Comparison of ENCODE assay signal across 18 cellular contexts in genomic region chr3:119538772-119539171, GRCh38. TPM values are rescaled to one million over a fixed set of nuclear protein-coding genes. Genes with fewer than 3 reads are reported as not detected.
"Had no signal": no experiment of that assay in that cellular context is flagged by ENCODE, and none has a peak within 500 bp of the region (broad histone marks: within the 10 kb centered on the region; RNA-seq: fewer than 3 reads in every experiment).

No MANE protein-coding gene starts in this region.

- DNase-seq: activated CD4-positive, alpha-beta memory T cell treated with anti-CD3 and anti-CD28 coated beads for 36 hours; activated effector memory CD4-positive, alpha-beta T cell treated with anti-CD3 and anti-CD28 coated beads, Interleukin-2, amount 50 U/mL, for 16 hours; activated T-cell treated with anti-CD3 and anti-CD28 coated beads, Interleukin-2, amount 50 U/mL, for 4 hours; amygdala; brain microvascular endothelial cell; endodermal cell; hippocampal formation; kidney glomerular epithelial cell; naive thymus-derived CD4-positive, alpha-beta T cell; posterior cingulate gyrus; T-helper 9 cell; transverse colon had no signal

- H3K27me3 Mint-ChIP-seq: activated CD4-positive, alpha-beta memory T cell treated with anti-CD3 and anti-CD28 coated beads for 36 hours; activated naive CD8-positive, alpha-beta T cell had no signal

- H3K9me3 Mint-ChIP-seq: activated CD4-positive, alpha-beta memory T cell treated with anti-CD3 and anti-CD28 coated beads for 36 hours; activated T-cell treated with anti-CD3 and anti-CD28 coated beads, Interleukin-2, amount 50 U/mL, for 4 hours; naive thymus-derived CD4-positive, alpha-beta T cell had no signal

- H3K36me3 Mint-ChIP-seq: activated CD4-positive, alpha-beta memory T cell treated with anti-CD3 and anti-CD28 coated beads for 36 hours; activated naive CD8-positive, alpha-beta T cell had no signal

- H3K4me1 ChIP-seq: transverse colon had no signal

- H3K4me3 Mint-ChIP-seq: activated CD4-positive, alpha-beta memory T cell treated with anti-CD3 and anti-CD28 coated beads for 36 hours; activated naive CD8-positive, alpha-beta T cell; activated T-cell treated with anti-CD3 and anti-CD28 coated beads, Interleukin-2, amount 50 U/mL, for 4 hours; endodermal cell; naive thymus-derived CD4-positive, alpha-beta T cell had no signal

- H3K36me3 ChIP-seq: brain microvascular endothelial cell, neutrophil, transverse colon had no signal

- H3K4me1 Mint-ChIP-seq: endodermal cell; naive thymus-derived CD4-positive, alpha-beta T cell had no signal

- ATAC-seq: activated T-cell treated with anti-CD3 and anti-CD28 coated beads, Interleukin-2, amount 50 U/mL, for 4 hours; esophagus mucosa; naive thymus-derived CD4-positive, alpha-beta T cell had no signal

- H3K4me3 ChIP-seq: skin epidermis, transverse colon had no signal

- H3K27me3 ChIP-seq: neutrophil, transverse colon had no signal

- H3K9me3 ChIP-seq: neutrophil, transverse colon had no signal

- H3K27ac Mint-ChIP-seq: activated CD4-positive, alpha-beta memory T cell treated with anti-CD3 and anti-CD28 coated beads for 36 hours; activated naive CD8-positive, alpha-beta T cell; endodermal cell; naive thymus-derived CD4-positive, alpha-beta T cell had no signal

- H3K27ac ChIP-seq: brain microvascular endothelial cell, neutrophil, skin epidermis, transverse colon had no signal

RNA-seq across cellular contexts. Expression of gene CD80, which starts 20.6 kb away (rescaled TPM):
- total RNA-seq: glomerular endothelial cell, lower leg skin had no signal

RNA-seq across cellular contexts. Expression of gene PLA1A, which starts 58.9 kb away (rescaled TPM):
- total RNA-seq: activated T-cell treated with anti-CD3 and anti-CD28 coated beads, Interleukin-2, amount 50 U/mL, for 4 hours had no signal
